ENCODE assay signal across 15 cellular contexts in the genomic region with DNA sequence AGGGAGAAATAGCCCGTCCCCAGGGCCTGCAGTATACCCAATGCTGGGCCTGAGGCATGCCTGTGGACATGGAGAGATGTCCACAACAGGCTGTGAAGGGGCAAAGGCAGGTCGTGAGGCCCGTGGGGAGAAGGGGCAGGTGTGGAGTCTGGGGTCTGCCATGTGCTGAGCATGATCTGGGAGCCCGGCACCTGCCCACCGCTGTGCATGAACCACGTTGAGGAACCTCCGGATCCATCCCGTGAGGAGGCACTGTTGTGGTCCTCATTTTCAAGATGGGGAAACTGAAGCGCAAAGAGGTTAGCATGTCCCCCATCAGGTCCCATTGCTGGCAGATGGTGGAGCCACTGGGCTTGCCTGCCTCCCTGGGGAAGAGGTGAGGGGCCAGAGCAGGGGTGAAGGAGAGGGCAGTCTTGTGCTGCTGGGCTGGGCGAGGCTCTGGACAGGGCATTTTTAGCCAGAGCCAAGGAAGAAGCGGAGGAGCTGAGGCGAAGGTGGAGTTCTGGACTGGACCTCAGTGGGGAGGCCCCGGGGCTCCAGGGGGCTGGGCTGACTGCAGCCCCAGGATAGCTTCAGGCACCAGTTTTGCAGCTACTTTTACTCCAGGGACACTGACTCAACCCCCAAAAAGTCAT. TPM values are rescaled to one million over a fixed set of nuclear protein-coding genes. Genes with fewer than 3 reads are reported as not detected.
DNase-seq lines count a peak whose midpoint lies in the region; ATAC-seq, FAIRE-seq and TF ChIP-seq lines count a peak whose summit lies in the region.
"Had no signal": no experiment of that assay in that cellular context is flagged by ENCODE, and none has a peak within 500 bp of the region (broad histone marks: within the 10 kb centered on the region; RNA-seq: fewer than 3 reads in every experiment).

No MANE protein-coding gene starts in this region.

- H3K4ac ChIP-seq in mesenchymal stem cell (ENCODE audit: low read depth in 1 of 2, low read length in 2 of 2) = no peak overlapping the region

- no peaks in the 10 kb centered on the region for H3K9me3 Mint-ChIP-seq in natural killer cell treated with Interleukin-12 subunit alpha and Interleukin-12 subunit beta and Interleukin-15 and Interleukin-18, amount 100 ng/mL, for 72 hours
- no peaks in the 10 kb centered on the region for H3K9me3 Mint-ChIP-seq in natural killer cell
- H3K9me3 Mint-ChIP-seq in activated T-helper 17 cell treated with anti-CD3 and anti-CD28 coated beads, Interleukin-2, amount 50 U/mL, for 72 hours = no peaks in the 10 kb centered on the region
- H3K9me3 Mint-ChIP-seq: CD4-positive, alpha-beta memory T cell had no signal

- H3K14ac ChIP-seq in mesenchymal stem cell (ENCODE audit: low read length in 2 of 2) = peak overlapping the region in 1 of 2 experiments; percentile 57

- H3K4me3 ChIP-seq in mesenchymal stem cell (ENCODE audit: insufficient read depth in 1 of 2, low read depth in 1 of 2, low read length in 2 of 2) = no peak overlapping the region

- no peaks in the 10 kb centered on the region for H3K27me3 Mint-ChIP-seq in natural killer cell treated with Interleukin-12 subunit alpha and Interleukin-12 subunit beta and Interleukin-15 and Interleukin-18, amount 100 ng/mL, for 72 hours
- no peaks in the 10 kb centered on the region for H3K27me3 Mint-ChIP-seq in natural killer cell (ENCODE audit: low read depth in 2 of 2)
- H3K27me3 Mint-ChIP-seq in activated T-helper 17 cell treated with anti-CD3 and anti-CD28 coated beads, Interleukin-2, amount 50 U/mL, for 72 hours = no peaks in the 10 kb centered on the region
- H3K27me3 Mint-ChIP-seq: CD4-positive, alpha-beta memory T cell had no signal

- peak overlapping the region in 1 of 2 experiments; percentile 32 for H3K23ac ChIP-seq in mesenchymal stem cell (ENCODE audit: low read length in 2 of 2)

- H3K4me1 Mint-ChIP-seq in natural killer cell treated with Interleukin-12 subunit alpha and Interleukin-12 subunit beta and Interleukin-15 and Interleukin-18, amount 100 ng/mL, for 72 hours (ENCODE audit: low read depth in 2 of 2) = no peaks in the 10 kb centered on the region
- H3K4me1 Mint-ChIP-seq in natural killer cell = no peaks in the 10 kb centered on the region
- no peaks in the 10 kb centered on the region for H3K4me1 Mint-ChIP-seq in activated T-helper 17 cell treated with anti-CD3 and anti-CD28 coated beads, Interleukin-2, amount 50 U/mL, for 72 hours
- H3K4me1 Mint-ChIP-seq: CD4-positive, alpha-beta memory T cell had no signal

- no peaks in the 10 kb centered on the region for H3K9me3 ChIP-seq in mesenchymal stem cell (ENCODE audit: control insufficient read depth, low read length)
- H3K9me3 ChIP-seq: BE2C had no signal

- no peak for TF ChIP-seq CTCF in natural killer cell (IDR thresholded peaks at IDR 0.05)

- H3K4me1 ChIP-seq in mesenchymal stem cell (ENCODE audit: control insufficient read depth, insufficient read depth, low read depth, low read length) = peaks cover 42% of the 10 kb centered on the region
- H3K4me1 ChIP-seq: BE2C had no signal

- peak; percentile 37 for DNase-seq in natural killer cell treated with Interleukin-12 subunit alpha and Interleukin-12 subunit beta and Interleukin-15 and Interleukin-18, amount 100 ng/mL, for 72 hours (ENCODE audit: low spot score)
- no peak for DNase-seq in natural killer cell
- no peak for DNase-seq in mesenchymal stem cell
- no peak for DNase-seq in NCI-H1092 treated with DMSO at 0.1 percent for 48 hours (lab: John Stamatoyannopoulos, UW)
- no peak for DNase-seq in GM19239 (ENCODE audit: insufficient read length, low spot score)
- DNase-seq: BE2C; Calu3; CD4-positive, alpha-beta memory T cell; H7; NCI-H1048; NCI-H146; NCI-H2081; NCI-H774 had no signal

- peaks cover 66% of the 10 kb centered on the region in 2 experiments for H3K36me3 ChIP-seq in mesenchymal stem cell (ENCODE audit: control insufficient read depth in 1 of 2, insufficient read depth in 2 of 2, low read depth in 1 of 2, low read length in 2 of 2)

- no peak for FAIRE-seq in GM19239 (lab: Jason Lieb, UNC)

- H2BK15ac ChIP-seq in mesenchymal stem cell (ENCODE audit: low read depth, poor library complexity, severe bottlenecking) = no peak overlapping the region

- peak overlapping the region; percentile 48 for H3K9ac ChIP-seq in mesenchymal stem cell (ENCODE audit: low read length)

- H3K4me2 ChIP-seq in mesenchymal stem cell (ENCODE audit: low read length, poor library complexity, severe bottlenecking) = no peak overlapping the region

- H2AK5ac ChIP-seq in mesenchymal stem cell (ENCODE audit: low read length, severe bottlenecking) = no peak overlapping the region

- WGBS in mesenchymal stem cell = 95% methylated on average over 13 of the region's 13 CpGs

- peaks cover 12% of the 10 kb centered on the region for H3K79me1 ChIP-seq in mesenchymal stem cell (replicated peaks; ENCODE audit: low read length, poor library complexity, severe bottlenecking)

- no peaks in the 10 kb centered on the region for H3K27me3 ChIP-seq in mesenchymal stem cell (ENCODE audit: control insufficient read depth in 1 of 2, insufficient read depth in 1 of 2, low read length in 2 of 2)
- H3K27me3 ChIP-seq: BE2C had no signal

- no peak overlapping the region for H2BK12ac ChIP-seq in mesenchymal stem cell (ENCODE audit: low read length in 2 of 2)

- H4K91ac ChIP-seq in mesenchymal stem cell (ENCODE audit: low read length) = peak overlapping the region; percentile 48

- no peak overlapping the region for H3K4me3 Mint-ChIP-seq in natural killer cell treated with Interleukin-12 subunit alpha and Interleukin-12 subunit beta and Interleukin-15 and Interleukin-18, amount 100 ng/mL, for 72 hours
- no peak overlapping the region for H3K4me3 Mint-ChIP-seq in natural killer cell
- H3K4me3 Mint-ChIP-seq in activated T-helper 17 cell treated with anti-CD3 and anti-CD28 coated beads, Interleukin-2, amount 50 U/mL, for 72 hours = no peak overlapping the region
- H3K4me3 Mint-ChIP-seq: CD4-positive, alpha-beta memory T cell had no signal

- no peaks in the 10 kb centered on the region for H3K36me3 Mint-ChIP-seq in natural killer cell treated with Interleukin-12 subunit alpha and Interleukin-12 subunit beta and Interleukin-15 and Interleukin-18, amount 100 ng/mL, for 72 hours
- no peaks in the 10 kb centered on the region for H3K36me3 Mint-ChIP-seq in natural killer cell
- peaks cover 21% of the 10 kb centered on the region for H3K36me3 Mint-ChIP-seq in activated T-helper 17 cell treated with anti-CD3 and anti-CD28 coated beads, Interleukin-2, amount 50 U/mL, for 72 hours (ENCODE audit: low read depth)

- no peak overlapping the region for H3K18ac ChIP-seq in mesenchymal stem cell (ENCODE audit: low read depth in 1 of 2, low read length in 2 of 2)

- intact Hi-C loops in natural killer cell (cut with micrococcal nuclease) = no loop called here

- peak overlapping the region; percentile 32 for H4K8ac ChIP-seq in mesenchymal stem cell (ENCODE audit: low read length)

- no peak overlapping the region for H2BK5ac ChIP-seq in mesenchymal stem cell (ENCODE audit: low read depth, low read length, poor library complexity, severe bottlenecking)

- no peak overlapping the region for H3K27ac Mint-ChIP-seq in natural killer cell treated with Interleukin-12 subunit alpha and Interleukin-12 subunit beta and Interleukin-15 and Interleukin-18, amount 100 ng/mL, for 72 hours
- no peak overlapping the region for H3K27ac Mint-ChIP-seq in natural killer cell
- H3K27ac Mint-ChIP-seq in activated T-helper 17 cell treated with anti-CD3 and anti-CD28 coated beads, Interleukin-2, amount 50 U/mL, for 72 hours = peak overlapping the region; percentile 41

- H3K27ac ChIP-seq in mesenchymal stem cell (ENCODE audit: low read length, poor library complexity, severe bottlenecking) = peak overlapping the region; percentile 33

- no peak for ATAC-seq in natural killer cell treated with Interleukin-12 subunit alpha and Interleukin-12 subunit beta and Interleukin-15 and Interleukin-18, amount 100 ng/mL, for 72 hours
- ATAC-seq in natural killer cell = no peak
- no peak for ATAC-seq in activated T-helper 17 cell treated with anti-CD3 and anti-CD28 coated beads, Interleukin-2, amount 50 U/mL, for 72 hours (replicated peaks)
- ATAC-seq in HG03175 (IDR thresholded peaks at IDR 0.05; ENCODE audit: unreplicated experiment) = no peak

- no peak overlapping the region for H2AFZ ChIP-seq in mesenchymal stem cell (ENCODE audit: low read depth, low read length)

- no peak overlapping the region for H2BK120ac ChIP-seq in mesenchymal stem cell (ENCODE audit: low read depth, low read length)

RNA-seq across cellular contexts. Expression of gene LRSAM1, which starts 46.5 kb away (rescaled TPM):
- 10 to 100 TPM; 17.5 to 34.4 TPM for total RNA-seq in natural killer cell treated with Interleukin-12 subunit alpha and Interleukin-12 subunit beta and Interleukin-15 and Interleukin-18, amount 100 ng/mL, for 72 hours
- 10 to 100 TPM; 17.4 to 24.6 (median 20.7) TPM for total RNA-seq in natural killer cell
- total RNA-seq in activated T-helper 17 cell treated with anti-CD3 and anti-CD28 coated beads, Interleukin-2, amount 50 U/mL, for 72 hours = 10 to 100 TPM; 22.0 to 33.5 TPM
- 7.9 TPM for polyA plus RNA-seq in mesenchymal stem cell (2013, experiment 1 of 2)
- 7.2 TPM for polyA plus RNA-seq in mesenchymal stem cell (2013, experiment 2 of 2)

RNA-seq across cellular contexts. Expression of gene RPL12, which starts 46.6 kb away (rescaled TPM):
- total RNA-seq in natural killer cell treated with Interleukin-12 subunit alpha and Interleukin-12 subunit beta and Interleukin-15 and Interleukin-18, amount 100 ng/mL, for 72 hours = 1,000 to 10,000 TPM in 1 of 2 donors, 100 to 1,000 TPM in 1; 698 to 1,282 TPM
- total RNA-seq in natural killer cell = 100 to 1,000 TPM; 561 to 770 (median 724) TPM
- total RNA-seq in activated T-helper 17 cell treated with anti-CD3 and anti-CD28 coated beads, Interleukin-2, amount 50 U/mL, for 72 hours = 1,000 to 10,000 TPM; 1,178 to 1,829 TPM
- 2,850 TPM for polyA plus RNA-seq in mesenchymal stem cell (2013, experiment 1 of 2)
- 2,702 TPM for polyA plus RNA-seq in mesenchymal stem cell (2013, experiment 2 of 2)
